17 cellular contexts compared by ENCODE assay signal in genomic region chr12:68100241-68100640, GRCh38. TPM values are rescaled to one million over a fixed set of nuclear protein-coding genes. Genes with fewer than 3 reads are reported as not detected.
"Had no signal": no experiment of that assay in that cellular context is flagged by ENCODE, and none has a peak within 500 bp of the region (broad histone marks: within the 10 kb centered on the region; RNA-seq: fewer than 3 reads in every experiment).

No MANE protein-coding gene starts in this region.

- H3K9me3 Mint-ChIP-seq: activated B cell treated with CpG ODN at 0.5 μM for 24 hours; activated CD4-positive, alpha-beta T cell treated with anti-CD3 and anti-CD28 coated beads, Interleukin-2, amount 10 ng/mL, durations not matched to agents 7 days and 5 days; activated naive CD8-positive, alpha-beta T cell treated with anti-CD3 and anti-CD28 coated beads, Interleukin-2, amount 50 U/mL, for 24 hours; naive thymus-derived CD8-positive, alpha-beta T cell had no signal

- H3K36me3 Mint-ChIP-seq: naive thymus-derived CD8-positive, alpha-beta T cell had no signal

- H3K4me3 ChIP-seq: ascending aorta, hepatocyte, lower lobe of right lung, sigmoid colon, suprapubic skin, upper lobe of right lung had no signal

- ATAC-seq: activated naive CD8-positive, alpha-beta T cell treated with anti-CD3 and anti-CD28 coated beads, Interleukin-2, amount 50 U/mL, for 24 hours; lower lobe of right lung; naive thymus-derived CD8-positive, alpha-beta T cell; stimulated activated naive CD8-positive, alpha-beta T cell treated with anti-CD3 and anti-CD28 coated beads, Interleukin-15, Interleukin-2, amounts not matched to agents 100 U/mL and 50 U/mL, for 24 hours; T-helper 17 cell; upper lobe of right lung had no signal

- H3K4me1 Mint-ChIP-seq: activated B cell treated with CpG ODN at 0.5 μM for 24 hours; activated CD4-positive, alpha-beta T cell treated with anti-CD3 and anti-CD28 coated beads, Interleukin-2, amount 10 ng/mL, durations not matched to agents 7 days and 5 days; activated naive CD8-positive, alpha-beta T cell treated with anti-CD3 and anti-CD28 coated beads, Interleukin-2, amount 50 U/mL, for 24 hours; naive thymus-derived CD8-positive, alpha-beta T cell; T-helper 17 cell had no signal

- H3K27ac Mint-ChIP-seq: activated B cell treated with CpG ODN at 0.5 μM for 24 hours; activated CD4-positive, alpha-beta T cell treated with anti-CD3 and anti-CD28 coated beads, Interleukin-2, amount 10 ng/mL, durations not matched to agents 7 days and 5 days; activated naive CD8-positive, alpha-beta T cell treated with anti-CD3 and anti-CD28 coated beads, Interleukin-2, amount 50 U/mL, for 24 hours; naive thymus-derived CD8-positive, alpha-beta T cell; T-helper 17 cell had no signal

- H3K4me3 Mint-ChIP-seq: activated B cell treated with CpG ODN at 0.5 μM for 24 hours; activated CD4-positive, alpha-beta T cell treated with anti-CD3 and anti-CD28 coated beads, Interleukin-2, amount 10 ng/mL, durations not matched to agents 7 days and 5 days; activated naive CD8-positive, alpha-beta T cell treated with anti-CD3 and anti-CD28 coated beads, Interleukin-2, amount 50 U/mL, for 24 hours; naive thymus-derived CD8-positive, alpha-beta T cell; T-helper 17 cell had no signal

- DNase-seq: activated B cell treated with CpG ODN at 0.5 μM for 24 hours; activated CD4-positive, alpha-beta T cell treated with anti-CD3 and anti-CD28 coated beads, Interleukin-2, amount 10 ng/mL, durations not matched to agents 7 days and 5 days; activated CD8-positive, alpha-beta memory T cell treated with anti-CD3 and anti-CD28 coated beads for 24 hours; activated naive CD4-positive, alpha-beta T cell treated with Interleukin-2 at 50 U/mL for 16 hours; activated naive CD8-positive, alpha-beta T cell treated with anti-CD3 and anti-CD28 coated beads, Interleukin-2, amount 50 U/mL, for 24 hours; lower lobe of right lung; naive thymus-derived CD8-positive, alpha-beta T cell; sigmoid colon; stimulated activated CD4-positive, alpha-beta T cell treated with anti-CD3 and anti-CD28 coated beads, Interleukin-2, amount 100 ng/mL, for 48 hours; stimulated activated naive CD8-positive, alpha-beta T cell treated with anti-CD3 and anti-CD28 coated beads, Interleukin-15, Interleukin-2, amounts not matched to agents 100 U/mL and 50 U/mL, for 24 hours; T-helper 17 cell; upper lobe of right lung had no signal

- H3K27me3 Mint-ChIP-seq: activated B cell treated with CpG ODN at 0.5 μM for 24 hours; activated CD4-positive, alpha-beta T cell treated with anti-CD3 and anti-CD28 coated beads, Interleukin-2, amount 10 ng/mL, durations not matched to agents 7 days and 5 days; activated naive CD8-positive, alpha-beta T cell treated with anti-CD3 and anti-CD28 coated beads, Interleukin-2, amount 50 U/mL, for 24 hours had no signal

RNA-seq across cellular contexts. Expression of gene IFNG, which starts 59.3 kb away (rescaled TPM):
- total RNA-seq: activated B cell treated with CpG ODN at 0.5 μM for 24 hours; ascending aorta; endothelial cell of umbilical vein; hepatocyte; lower lobe of right lung; naive thymus-derived CD8-positive, alpha-beta T cell; osteoblast; sigmoid colon; suprapubic skin; upper lobe of right lung had no signal
